9 cellular contexts compared by ENCODE assay signal in the genomic region with DNA sequence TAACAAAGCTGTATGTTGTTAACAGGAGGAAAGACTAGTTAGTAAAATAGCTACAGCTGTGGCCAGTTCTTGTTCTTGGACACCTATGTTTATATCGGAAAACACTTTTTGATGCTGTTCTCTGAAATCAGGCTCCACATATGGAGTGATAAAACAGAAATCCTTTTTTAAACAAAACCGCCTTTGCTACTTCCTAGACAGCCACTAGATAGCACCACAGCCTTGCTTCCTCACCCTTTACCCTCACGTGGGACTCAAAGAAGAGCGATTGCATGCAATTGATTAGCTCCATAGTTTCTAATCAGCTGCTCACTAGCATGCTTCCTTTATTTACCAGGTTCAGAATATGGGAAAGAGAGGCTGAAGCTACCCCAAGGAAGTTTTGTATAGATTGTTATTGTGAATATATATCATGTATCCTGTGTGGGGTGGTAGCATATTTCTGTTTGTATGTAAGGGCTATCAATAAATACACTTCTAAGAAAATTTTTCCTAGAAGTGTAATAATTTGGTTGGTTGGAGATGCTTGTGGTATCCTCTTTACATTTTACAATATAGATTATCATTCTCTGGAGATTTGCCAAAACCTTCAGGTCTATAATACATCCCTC. TPM values are rescaled to one million over a fixed set of nuclear protein-coding genes. Genes with fewer than 3 reads are reported as not detected.
A peak's percentile ranks its signal among the peaks of the same experiment; 100 is the strongest.
DNase-seq lines count a peak whose midpoint lies in the region; ATAC-seq and FAIRE-seq lines count a peak whose summit lies in the region.
"Had no signal": no experiment of that assay in that cellular context is flagged by ENCODE, and none has a peak within 500 bp of the region (broad histone marks: within the 10 kb centered on the region; RNA-seq: fewer than 3 reads in every experiment).

No MANE protein-coding gene starts in this region.

- no peak overlapping the region for H3K4me3 Mint-ChIP-seq in activated CD4-positive, alpha-beta memory T cell treated with anti-CD3 and anti-CD28 coated beads for 36 hours

- POLR2A ChIA-PET in activated CD4-positive, alpha-beta memory T cell treated with anti-CD3 and anti-CD28 coated beads for 36 hours (lab: Charles Lee): no interaction called here

- DNase-seq in stimulated activated CD4-positive, alpha-beta T cell treated with anti-CD3 and anti-CD28 coated beads, Interleukin-1b, Interleukin-23, amount 100 ng/mL, for 48 hours: peak; percentile 23
- DNase-seq in stimulated activated CD4-positive, alpha-beta T cell treated with anti-CD3 and anti-CD28 coated beads, Interleukin-4, amount 100 ng/mL, for 1 hour: no peak
- peak; percentile 66 for DNase-seq in NCI-H2171 treated with DMSO at 0.1 percent for 48 hours (lab: John Stamatoyannopoulos, UW)
- peak; percentile 48 for DNase-seq in activated CD4-positive, alpha-beta memory T cell treated with anti-CD3 and anti-CD28 coated beads for 36 hours
- peak; percentile 58 for DNase-seq in urothelium cell line (ENCODE audit: low spot score)
- DNase-seq in stimulated activated naive CD4-positive, alpha-beta T cell treated with Interleukin-2 at 50 U/mL for 16 hours (lab: John Stamatoyannopoulos, UW): no peak

- H3K4me1 Mint-ChIP-seq in activated CD4-positive, alpha-beta memory T cell treated with anti-CD3 and anti-CD28 coated beads for 36 hours (ENCODE audit: low read depth): peaks cover 7% of the 10 kb centered on the region

- FAIRE-seq in islet of Langerhans (lab: Jason Lieb, UNC) (peak; percentile 49), urothelium cell line (lab: Jason Lieb, UNC) (no peak)

- intact Hi-C loops in activated CD4-positive, alpha-beta memory T cell treated with anti-CD3 and anti-CD28 coated beads for 36 hours (cut with micrococcal nuclease): loop anchor here (1.0 to 10.0 kb wide), 5 partner anchors 45 to 301 kb away; partner anchors contain the start of genes CLPX, RNU5A-1 and RNU5B-1

- H3K36me3 Mint-ChIP-seq in activated CD4-positive, alpha-beta memory T cell treated with anti-CD3 and anti-CD28 coated beads for 36 hours: no peaks in the 10 kb centered on the region
- H3K36me3 Mint-ChIP-seq: activated naive CD4-positive, alpha-beta T cell treated with anti-CD3 and anti-CD28 coated beads, Interleukin-2, amount 50 U/mL, for 72 hours had no signal

- no peak overlapping the region for H3K27ac Mint-ChIP-seq in activated CD4-positive, alpha-beta memory T cell treated with anti-CD3 and anti-CD28 coated beads for 36 hours
- H3K27ac Mint-ChIP-seq: activated naive CD4-positive, alpha-beta T cell treated with anti-CD3 and anti-CD28 coated beads, Interleukin-2, amount 50 U/mL, for 72 hours had no signal

- H3K27me3 Mint-ChIP-seq in activated CD4-positive, alpha-beta memory T cell treated with anti-CD3 and anti-CD28 coated beads for 36 hours: peaks cover 7% of the 10 kb centered on the region

- CTCF ChIA-PET in activated CD4-positive, alpha-beta memory T cell treated with anti-CD3 and anti-CD28 coated beads for 36 hours (lab: Charles Lee): interaction anchor here (0.5 to 3.1 kb wide), 29 partner anchors 9 to 663 kb away, joined by 3 to 35 read pairs (median 5); partner anchors contain the start of genes KBTBD13, PARP16 and RNU5B-1

- no peak for ATAC-seq in GM21786 (IDR thresholded peaks at IDR 0.05; ENCODE audit: unreplicated experiment)

- H3K9me3 Mint-ChIP-seq in activated CD4-positive, alpha-beta memory T cell treated with anti-CD3 and anti-CD28 coated beads for 36 hours: no peaks in the 10 kb centered on the region
- H3K9me3 Mint-ChIP-seq: activated naive CD4-positive, alpha-beta T cell treated with anti-CD3 and anti-CD28 coated beads, Interleukin-2, amount 50 U/mL, for 72 hours had no signal

RNA-seq across cellular contexts. Expression of gene MTFMT, which starts 4.3 kb away (rescaled TPM):
- 10 to 100 TPM; 18.2 to 18.3 TPM for total RNA-seq in activated CD4-positive, alpha-beta memory T cell treated with anti-CD3 and anti-CD28 coated beads for 36 hours

RNA-seq across cellular contexts. Expression of gene SLC51B, which starts 11.4 kb away (rescaled TPM):
- total RNA-seq in activated CD4-positive, alpha-beta memory T cell treated with anti-CD3 and anti-CD28 coated beads for 36 hours: not detected
- total RNA-seq: activated naive CD4-positive, alpha-beta T cell treated with anti-CD3 and anti-CD28 coated beads, Interleukin-2, amount 50 U/mL, for 72 hours had no signal

RNA-seq across cellular contexts. Expression of gene RASL12, which starts 34.0 kb away (rescaled TPM):
- not detected for total RNA-seq in activated CD4-positive, alpha-beta memory T cell treated with anti-CD3 and anti-CD28 coated beads for 36 hours
- total RNA-seq: activated naive CD4-positive, alpha-beta T cell treated with anti-CD3 and anti-CD28 coated beads, Interleukin-2, amount 50 U/mL, for 72 hours had no signal

RNA-seq across cellular contexts. Expression of gene KBTBD13, which starts 42.8 kb away (rescaled TPM):
- not detected for total RNA-seq in activated CD4-positive, alpha-beta memory T cell treated with anti-CD3 and anti-CD28 coated beads for 36 hours
- total RNA-seq: activated naive CD4-positive, alpha-beta T cell treated with anti-CD3 and anti-CD28 coated beads, Interleukin-2, amount 50 U/mL, for 72 hours had no signal

RNA-seq across cellular contexts. Expression of gene SPG21, which starts 44.0 kb away (rescaled TPM):
- total RNA-seq in activated CD4-positive, alpha-beta memory T cell treated with anti-CD3 and anti-CD28 coated beads for 36 hours: 10 to 100 TPM; 69.3 to 73.0 TPM

Comparison
In these comparisons a context has a peak if more than half of its experiments do, and no peak if none do; other contexts are left out.
1. DNase-seq: peak in stimulated activated CD4-positive, alpha-beta T cell treated with anti-CD3 and anti-CD28 coated beads, Interleukin-1b, Interleukin-23, amount 100 ng/mL, for 48 hours (single experiment), NCI-H2171 treated with DMSO at 0.1 percent for 48 hours (single experiment), activated CD4-positive, alpha-beta memory T cell treated with anti-CD3 and anti-CD28 coated beads for 36 hours (single experiment) and urothelium cell line (single experiment); none in stimulated activated CD4-positive, alpha-beta T cell treated with anti-CD3 and anti-CD28 coated beads, Interleukin-4, amount 100 ng/mL, for 1 hour (single experiment) and stimulated activated naive CD4-positive, alpha-beta T cell treated with Interleukin-2 at 50 U/mL for 16 hours (single experiment).